In genomic region chr18:2541925-2542563, GRCh38 we compare ENCODE assay signal across 7 cellular contexts. TPM values are rescaled to one million over a fixed set of nuclear protein-coding genes. Genes with fewer than 3 reads are reported as not detected.
DNase-seq lines count a peak whose midpoint lies in the region; ATAC-seq, FAIRE-seq and TF ChIP-seq lines count a peak whose summit lies in the region.
"Not testable (repeated sequence)": the region's sequence is repeated elsewhere in the genome, so short reads cannot be mapped to it uniquely, and the experiment has no call there.

No MANE protein-coding gene starts in this region.

- peak; percentile 98 for FAIRE-seq in G401.6 (lab: Jason Lieb, UNC)

- TF ChIP-seq CTCF in WI38 (IDR thresholded peaks at IDR 0.05; ENCODE audit: low read depth, low read length) (0 out of 2 replicates have a peak, but pooled peaks have one; percentile 31), fibroblast of mammary gland (conservative IDR thresholded peaks at IDR 0.05; ENCODE audit: control insufficient read depth, insufficient read depth, low read depth, low read length) (peak; percentile 68)

- peak; percentile 69 for ATAC-seq in GM21528 (IDR thresholded peaks at IDR 0.05; ENCODE audit: low FRiP score, unreplicated experiment)

- DNase-seq in HT-29 (ENCODE audit: low spot score) (peak; percentile 54), NCI-H524 treated with DMSO at 0.1 percent for 48 hours (lab: John Stamatoyannopoulos, UW) (peak; percentile 6), fibroblast of mammary gland (ENCODE audit: low read depth) (peak; percentile 50), midbrain (lab: John Stamatoyannopoulos, UW) (peak; percentile 21)

- not testable (repeated sequence) for H3K4me3 ChIP-seq in WI38 (ENCODE audit: low read depth, low read length); fibroblast of mammary gland (ENCODE audit: control insufficient read depth, low read depth, low read length)

RNA-seq across cellular contexts. Expression of gene METTL4, which starts 29.3 kb away (rescaled TPM):
- total RNA-seq in HT-29 (2014; rRNA removed; shearing (Covaris generic)): 4.4 and 5.1 TPM in 2 replicates

RNA-seq across cellular contexts. Expression of gene NDC80, which starts 29.3 kb away (rescaled TPM):
- 19.4 and 22.7 TPM in 2 replicates for total RNA-seq in HT-29 (2014; rRNA removed; shearing (Covaris generic))
